In genomic region chr5:140402258-140403074, GRCh38 we compare ENCODE assay signal across 9 cellular contexts. TPM values are rescaled to one million over a fixed set of nuclear protein-coding genes. Genes with fewer than 3 reads are reported as not detected.
DNase-seq lines count a peak whose midpoint lies in the region; ATAC-seq, FAIRE-seq and TF ChIP-seq lines count a peak whose summit lies in the region.
"Had no signal": no experiment of that assay in that cellular context is flagged by ENCODE, and none has a peak within 500 bp of the region (broad histone marks: within the 10 kb centered on the region; RNA-seq: fewer than 3 reads in every experiment).

No MANE protein-coding gene starts in this region.

- no peaks in the 10 kb centered on the region for H3K4me1 ChIP-seq in Caco-2
- peaks cover 31 to 34% of the 10 kb centered on the region in 2 experiments for H3K4me1 ChIP-seq in neutrophil (ENCODE audit: control insufficient read depth in 1 of 2, insufficient read depth in 1 of 2, low read depth in 1 of 2, low read length in 1 of 2)
- peaks cover 27 to 33% of the 10 kb centered on the region in 2 donors for H3K4me1 ChIP-seq in thoracic aorta (ENCODE audit: control insufficient read depth in 1 of 2, low read depth in 2 of 2)

- TF ChIP-seq CTCF in Caco-2 (IDR thresholded peaks at IDR 0.05; ENCODE audit: insufficient read depth in 1 of 2, low read depth in 1 of 2, low read length in 1 of 2, severe bottlenecking in 1 of 2, unreplicated experiment in 1 of 2) (no peak), foreskin fibroblast (IDR thresholded peaks at IDR 0.05; ENCODE audit: low read depth, low read length) (no peak), neutrophil (IDR thresholded peaks at IDR 0.05) (no peak), thoracic aorta (IDR thresholded peaks at IDR 0.05) (no peak)

- no peak overlapping the region for H3K4me3 Mint-ChIP-seq in Caco-2 (ENCODE audit: unreplicated experiment)
- H3K4me3 Mint-ChIP-seq in activated T-helper 2 cell treated with anti-CD3 and anti-CD28 coated beads, Interferon-gamma antibody, Interleukin-2, Interleukin-4, amounts not matched to agents 10 μg/mL and 5 μg/mL and 100 μg/mL, durations not matched to agents 14 hours and 24 hours and 36 hours (ENCODE audit: low read depth) = no peak overlapping the region

- no peaks in the 10 kb centered on the region for H3K36me3 ChIP-seq in Caco-2 (ENCODE audit: control insufficient read depth, insufficient read depth, low read length)
- peaks cover 12% of the 10 kb centered on the region for H3K36me3 ChIP-seq in neutrophil
- peaks cover 8% of the 10 kb centered on the region for H3K36me3 ChIP-seq in thoracic aorta

- H3K27ac Mint-ChIP-seq in Caco-2 (ENCODE audit: unreplicated experiment) = no peak overlapping the region
- no peak overlapping the region for H3K27ac Mint-ChIP-seq in activated T-helper 2 cell treated with anti-CD3 and anti-CD28 coated beads, Interferon-gamma antibody, Interleukin-2, Interleukin-4, amounts not matched to agents 10 μg/mL and 5 μg/mL and 100 μg/mL, durations not matched to agents 14 hours and 24 hours and 36 hours

- ATAC-seq in HG02759 (IDR thresholded peaks at IDR 0.05; ENCODE audit: unreplicated experiment) (peak; percentile 2), thoracic aorta (ENCODE audit: insufficient number of reproducible peaks, low FRiP score, low read depth) (no peak), HG03442 (IDR thresholded peaks at IDR 0.05; ENCODE audit: unreplicated experiment) (no peak)

- H3K27me3 Mint-ChIP-seq in Caco-2 (ENCODE audit: insufficient read depth, unreplicated experiment) = no peaks in the 10 kb centered on the region
- no peaks in the 10 kb centered on the region for H3K27me3 Mint-ChIP-seq in activated T-helper 2 cell treated with anti-CD3 and anti-CD28 coated beads, Interferon-gamma antibody, Interleukin-2, Interleukin-4, amounts not matched to agents 10 μg/mL and 5 μg/mL and 100 μg/mL, durations not matched to agents 14 hours and 24 hours and 36 hours (ENCODE audit: low read depth)

- no peaks in the 10 kb centered on the region for H3K9me3 ChIP-seq in Caco-2
- no peaks in the 10 kb centered on the region for H3K9me3 ChIP-seq in neutrophil
- no peaks in the 10 kb centered on the region for H3K9me3 ChIP-seq in thoracic aorta

- FAIRE-seq in RCC 7860 (lab: Jason Lieb, UNC) = no peak

- DNase-seq in Caco-2 (peak; percentile 70), RCC 7860 (ENCODE audit: low spot score) (peak; percentile 36), foreskin fibroblast (peak in 1 of 2 donors; percentile 51), thoracic aorta (ENCODE audit: low spot score) (peak; percentile 4)
- DNase-seq in activated T-helper 2 cell treated with anti-CD3 and anti-CD28 coated beads, Interferon-gamma antibody, Interleukin-2, Interleukin-4, amounts not matched to agents 10 μg/mL and 5 μg/mL and 100 μg/mL, durations not matched to agents 14 hours and 24 hours and 36 hours (ENCODE audit: low spot score) = peak; percentile 48

- CTCF ChIA-PET in Caco-2 (lab: Charles Lee) = interaction anchor here (0.6 to 1.6 kb wide), 3 partner anchors 14 to 1567 kb away, joined by 3 to 8 read pairs (median 6); partner anchors contain the start of gene RNF14

- BruUV-seq in Caco-2 (replicated peaks; lab: Mats Ljungman, UMichigan) = no TSS peak

- H3K9me3 Mint-ChIP-seq in Caco-2 (ENCODE audit: unreplicated experiment) = no peaks in the 10 kb centered on the region
- H3K9me3 Mint-ChIP-seq in activated T-helper 2 cell treated with anti-CD3 and anti-CD28 coated beads, Interferon-gamma antibody, Interleukin-2, Interleukin-4, amounts not matched to agents 10 μg/mL and 5 μg/mL and 100 μg/mL, durations not matched to agents 14 hours and 24 hours and 36 hours = no peaks in the 10 kb centered on the region

- peak overlapping the region; percentile 72 for H3K4me3 ChIP-seq in Caco-2 (ENCODE audit: low read depth, low read length)
- H3K4me3 ChIP-seq in foreskin fibroblast (ENCODE audit: low read depth in 1 of 2, low read length in 2 of 2) = peak overlapping the region; percentile 76 to 82
- H3K4me3 ChIP-seq in neutrophil (ENCODE audit: low read depth in 1 of 2, low read length in 1 of 2) = peak overlapping the region; percentile 85 to 98
- peak overlapping the region; percentile 88 for H3K4me3 ChIP-seq in thoracic aorta

- H3K27ac ChIP-seq in neutrophil = peak overlapping the region; percentile 99
- peak overlapping the region; percentile 90 to 96 for H3K27ac ChIP-seq in thoracic aorta

- no peaks in the 10 kb centered on the region for H3K27me3 ChIP-seq in Caco-2 (replicated peaks; ENCODE audit: control insufficient read depth, insufficient read depth, low read length)
- H3K27me3 ChIP-seq in neutrophil = no peaks in the 10 kb centered on the region
- H3K27me3 ChIP-seq in thoracic aorta (replicated peaks; ENCODE audit: insufficient read depth) = no peaks in the 10 kb centered on the region

- intact Hi-C loops in Caco-2 (cut with micrococcal nuclease; ENCODE audit: unreplicated experiment) = loop anchor here (5.0 kb wide), 1 partner anchor 155 kb away; the partner anchor contains the start of gene SRA1
- intact Hi-C loops in activated T-helper 2 cell treated with anti-CD3 and anti-CD28 coated beads, Interferon-gamma antibody, Interleukin-2, Interleukin-4, amounts not matched to agents 10 μg/mL and 5 μg/mL and 100 μg/mL, durations not matched to agents 14 hours and 24 hours and 36 hours (cut with micrococcal nuclease) = loop anchor here (5.0 kb wide), 1 partner anchor 840 kb away; the partner anchor contains the start of gene UBE2D2

- peaks cover 7% of the 10 kb centered on the region for H3K4me1 Mint-ChIP-seq in Caco-2 (ENCODE audit: low read depth, unreplicated experiment)
- peaks cover 20% of the 10 kb centered on the region for H3K4me1 Mint-ChIP-seq in activated T-helper 2 cell treated with anti-CD3 and anti-CD28 coated beads, Interferon-gamma antibody, Interleukin-2, Interleukin-4, amounts not matched to agents 10 μg/mL and 5 μg/mL and 100 μg/mL, durations not matched to agents 14 hours and 24 hours and 36 hours (ENCODE audit: low read depth)

- POLR2A ChIA-PET in Caco-2 (lab: Charles Lee) = interaction anchor here (0.5 to 2.9 kb wide), 6 partner anchors 29 to 289 kb away, joined by 3 to 16 read pairs (median 4); partner anchors contain the start of genes HARS1, HARS2 and HBEGF

- peaks cover 34% of the 10 kb centered on the region for H3K36me3 Mint-ChIP-seq in Caco-2 (ENCODE audit: insufficient read depth, unreplicated experiment)
- H3K36me3 Mint-ChIP-seq in activated T-helper 2 cell treated with anti-CD3 and anti-CD28 coated beads, Interferon-gamma antibody, Interleukin-2, Interleukin-4, amounts not matched to agents 10 μg/mL and 5 μg/mL and 100 μg/mL, durations not matched to agents 14 hours and 24 hours and 36 hours (ENCODE audit: low read depth) = peaks cover 30% of the 10 kb centered on the region

RNA-seq across cellular contexts. Expression of gene ANKHD1, which starts 0.8 kb away (rescaled TPM):
- 130 and 134 TPM in 2 replicates for total RNA-seq in Caco-2 (2022)
- total RNA-seq in activated T-helper 2 cell treated with anti-CD3 and anti-CD28 coated beads, Interferon-gamma antibody, Interleukin-2, Interleukin-4, amounts not matched to agents 10 μg/mL and 5 μg/mL and 100 μg/mL, durations not matched to agents 14 hours and 24 hours and 36 hours = 119 and 120 TPM in 2 replicates
- 100 to 1,000 TPM; 106 to 173 TPM for total RNA-seq in thoracic aorta

RNA-seq across cellular contexts. Expression of gene SLC4A9, which starts 42.5 kb away (rescaled TPM):
- 0.11 and 0.35 TPM in 2 replicates for total RNA-seq in Caco-2 (2022)
- 0.18 TPM in 1 of 2 replicates, not detected in the other for total RNA-seq in activated T-helper 2 cell treated with anti-CD3 and anti-CD28 coated beads, Interferon-gamma antibody, Interleukin-2, Interleukin-4, amounts not matched to agents 10 μg/mL and 5 μg/mL and 100 μg/mL, durations not matched to agents 14 hours and 24 hours and 36 hours
- total RNA-seq in thoracic aorta = not detected
- total RNA-seq: activated CD8-positive, alpha-beta memory T cell treated with anti-CD3 and anti-CD28 coated beads for 36 hours had no signal

RNA-seq across cellular contexts. Expression of gene HBEGF, which starts 56.1 kb away (rescaled TPM):
- total RNA-seq in Caco-2 (2022) (5.2 and 5.8 TPM in 2 replicates), thoracic aorta (10 to 100 TPM; 22.6 to 36.0 TPM)
- total RNA-seq in activated T-helper 2 cell treated with anti-CD3 and anti-CD28 coated beads, Interferon-gamma antibody, Interleukin-2, Interleukin-4, amounts not matched to agents 10 μg/mL and 5 μg/mL and 100 μg/mL, durations not matched to agents 14 hours and 24 hours and 36 hours = 15.7 and 17.1 TPM in 2 replicates
